21 cellular contexts compared by ENCODE assay signal in the genomic region with DNA sequence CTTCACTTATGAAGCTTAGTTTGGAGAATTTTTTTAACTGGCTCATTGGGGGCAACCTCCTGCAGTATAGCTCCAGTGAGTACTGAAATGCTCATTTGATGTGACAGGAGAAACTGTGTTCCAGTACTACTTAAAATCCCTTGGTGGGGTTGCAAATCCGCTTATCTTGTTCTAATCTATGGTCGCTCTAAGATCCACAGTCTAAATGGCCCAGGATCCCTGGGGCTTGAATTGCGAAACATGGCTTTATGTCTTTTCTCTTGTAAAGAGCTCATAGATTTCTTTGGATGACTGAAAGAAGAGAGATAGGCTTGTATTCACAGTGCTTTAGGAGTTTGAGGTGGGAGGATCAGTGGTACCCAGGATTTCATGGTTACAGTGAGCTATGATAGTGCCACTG. TPM values are rescaled to one million over a fixed set of nuclear protein-coding genes. Genes with fewer than 3 reads are reported as not detected.
A peak's percentile ranks its signal among the peaks of the same experiment; 100 is the strongest.
DNase-seq lines count a peak whose midpoint lies in the region; ATAC-seq and TF ChIP-seq lines count a peak whose summit lies in the region.
"Had no signal": no experiment of that assay in that cellular context is flagged by ENCODE, and none has a peak within 500 bp of the region (broad histone marks: within the 10 kb centered on the region; RNA-seq: fewer than 3 reads in every experiment).

No MANE protein-coding gene starts in this region.

- ATAC-seq in mucosa of descending colon, result no peak
- ATAC-seq: SK-N-SH treated with all-trans-retinoic acid at 6 μM for 48 hours had no signal

- H3K9me3 ChIP-seq in mucosa of descending colon, result no peaks in the 10 kb centered on the region
- H3K9me3 ChIP-seq: Caco-2 had no signal

- H3K4me3 ChIP-seq in fibroblast of villous mesenchyme (ENCODE audit: low read depth, low read length), result no peak overlapping the region
- no peak overlapping the region for H3K4me3 ChIP-seq in retinal pigment epithelial cell (ENCODE audit: low read length)
- H3K4me3 ChIP-seq in mucosa of descending colon, result no peak overlapping the region

- DNase-seq in EH (ENCODE audit: low read depth) (peak; percentile 7), RPMI7951 (ENCODE audit: low read depth) (peak; percentile 52), fibroblast of villous mesenchyme (ENCODE audit: low read depth) (peak; percentile 22), retinal pigment epithelial cell (ENCODE audit: low read depth) (peak; percentile 89), DMS 273 (lab: John Stamatoyannopoulos, UW; ENCODE audit: unreplicated experiment) (no peak), mucosa of descending colon (no peak)
- no peak for DNase-seq in activated CD4-positive, CD25-positive, alpha-beta regulatory T cell (lab: John Stamatoyannopoulos, UW)
- DNase-seq: Caco-2; CD4-positive, alpha-beta T cell; HCEC 1CT; MM.1S; NCI-H1092; NCI-H1436 treated with DMSO at 0.1 percent for 48 hours; NCI-H2029; NCI-H345; NCI-H526 treated with DMSO at 0.1 percent for 48 hours; NK-92 treated with Interleukin-12 subunit alpha and Interleukin-12 subunit beta, amount 100 ng/mL, for 24 hours; RPMI8226; SHP77 treated with DMSO at 0.1 percent for 48 hours had no signal

- TF ChIP-seq CTCF in fibroblast of villous mesenchyme (IDR thresholded peaks at IDR 0.05; ENCODE audit: insufficient read depth, low read depth, low read length), result no peak
- TF ChIP-seq CTCF in retinal pigment epithelial cell (conservative IDR thresholded peaks at IDR 0.05; ENCODE audit: low read depth, low read length), result no peak
- no peak for TF ChIP-seq CTCF in mucosa of descending colon (IDR thresholded peaks at IDR 0.05)

- H3K4me1 ChIP-seq in mucosa of descending colon (ENCODE audit: low read depth), result no peaks in the 10 kb centered on the region
- H3K4me1 ChIP-seq: Caco-2 had no signal

- H3K36me3 ChIP-seq in mucosa of descending colon (ENCODE audit: low read depth), result no peaks in the 10 kb centered on the region

- intact Hi-C loops in mucosa of descending colon (cut with DNase I, micrococcal nuclease), result no loop called here

RNA-seq across cellular contexts. Expression of gene ADAMTSL1, which starts 52.7 kb away (rescaled TPM):
- 24.4 and 25.1 TPM in 2 replicates for total RNA-seq in RPMI7951 (2014; rRNA removed; shearing (Covaris generic))
- 3.0 and 10.0 TPM in 2 replicates for total RNA-seq in fibroblast of villous mesenchyme
- total RNA-seq in mucosa of descending colon, result 10 to 100 TPM; 10.1 to 32.1 (median 22.6) TPM
- total RNA-seq: Caco-2; CD4-positive, alpha-beta T cell; OCI-LY7 had no signal

Comparison
In these comparisons a context has a peak if more than half of its experiments do, and no peak if none do; other contexts are left out.
1. DNase-seq: peak in EH (single experiment), RPMI7951 (single experiment), fibroblast of villous mesenchyme (single experiment) and retinal pigment epithelial cell (single experiment); none in DMS 273 (single experiment), activated CD4-positive, CD25-positive, alpha-beta regulatory T cell (0 of 4) and mucosa of descending colon (0 of 3).